In genomic region chr6:148967128-148967527, GRCh38 we compare ENCODE assay signal across 11 cellular contexts.
"Had no signal": no experiment of that assay in that cellular context is flagged by ENCODE, and none has a peak within 500 bp of the region (broad histone marks: within the 10 kb centered on the region; RNA-seq: fewer than 3 reads in every experiment).

No MANE protein-coding gene starts in this region.

- H3K9me3 ChIP-seq: ascending aorta, gastrocnemius medialis, heart right ventricle had no signal

- ATAC-seq: activated T-helper 17 cell treated with anti-CD3 and anti-CD28 coated beads, Interleukin-2, amount 50 U/mL, for 72 hours; gastrocnemius medialis; heart right ventricle; left colon; stimulated activated naive CD8-positive, alpha-beta T cell treated with anti-CD3 and anti-CD28 coated beads, Interleukin-15, Interleukin-2, amounts not matched to agents 100 U/mL and 50 U/mL, for 24 hours had no signal

- H3K36me3 ChIP-seq: ascending aorta, gastrocnemius medialis, heart right ventricle had no signal

- H3K27me3 ChIP-seq: ascending aorta had no signal

- DNase-seq: activated CD4-positive, alpha-beta T cell treated with anti-CD3 and anti-CD28 coated beads for 1 hour; activated CD4-positive, alpha-beta T cell treated with anti-CD3 and anti-CD28 coated beads, Interleukin-2, amount 50 U/mL, for 4 hours; activated naive CD4-positive, alpha-beta T cell treated with anti-CD3 and anti-CD28 coated beads for 36 hours; gastrocnemius medialis; heart right ventricle; left colon; naive B cell; stimulated activated naive CD8-positive, alpha-beta T cell treated with anti-CD3 and anti-CD28 coated beads, Interleukin-15, Interleukin-2, amounts not matched to agents 100 U/mL and 50 U/mL, for 24 hours had no signal

- H3K4me3 ChIP-seq: ascending aorta, gastrocnemius medialis, heart right ventricle, skin epidermis had no signal

- H3K27ac ChIP-seq: gastrocnemius medialis, heart right ventricle had no signal

- H3K4me1 ChIP-seq: gastrocnemius medialis had no signal
